1 cellular context compared by ENCODE assay signal in genomic region chr13:111115841-111116500, GRCh38.
TF ChIP-seq lines count a peak whose summit lies in the region.

No MANE protein-coding gene starts in this region.

TF ChIP-seq in GM12878, 131 proteins besides CTCF, POLR2A, EP300 and RAD21:
- no peak for TF ChIP-seq TCF12 (IDR thresholded peaks at IDR 0.05; ENCODE audit: low read depth, low read length)
- no peak for TF ChIP-seq FOS (IDR thresholded peaks at IDR 0.05; ENCODE audit: borderline replicate concordance, extremely low read depth, insufficient read length)
- TF ChIP-seq, protein P1, sequence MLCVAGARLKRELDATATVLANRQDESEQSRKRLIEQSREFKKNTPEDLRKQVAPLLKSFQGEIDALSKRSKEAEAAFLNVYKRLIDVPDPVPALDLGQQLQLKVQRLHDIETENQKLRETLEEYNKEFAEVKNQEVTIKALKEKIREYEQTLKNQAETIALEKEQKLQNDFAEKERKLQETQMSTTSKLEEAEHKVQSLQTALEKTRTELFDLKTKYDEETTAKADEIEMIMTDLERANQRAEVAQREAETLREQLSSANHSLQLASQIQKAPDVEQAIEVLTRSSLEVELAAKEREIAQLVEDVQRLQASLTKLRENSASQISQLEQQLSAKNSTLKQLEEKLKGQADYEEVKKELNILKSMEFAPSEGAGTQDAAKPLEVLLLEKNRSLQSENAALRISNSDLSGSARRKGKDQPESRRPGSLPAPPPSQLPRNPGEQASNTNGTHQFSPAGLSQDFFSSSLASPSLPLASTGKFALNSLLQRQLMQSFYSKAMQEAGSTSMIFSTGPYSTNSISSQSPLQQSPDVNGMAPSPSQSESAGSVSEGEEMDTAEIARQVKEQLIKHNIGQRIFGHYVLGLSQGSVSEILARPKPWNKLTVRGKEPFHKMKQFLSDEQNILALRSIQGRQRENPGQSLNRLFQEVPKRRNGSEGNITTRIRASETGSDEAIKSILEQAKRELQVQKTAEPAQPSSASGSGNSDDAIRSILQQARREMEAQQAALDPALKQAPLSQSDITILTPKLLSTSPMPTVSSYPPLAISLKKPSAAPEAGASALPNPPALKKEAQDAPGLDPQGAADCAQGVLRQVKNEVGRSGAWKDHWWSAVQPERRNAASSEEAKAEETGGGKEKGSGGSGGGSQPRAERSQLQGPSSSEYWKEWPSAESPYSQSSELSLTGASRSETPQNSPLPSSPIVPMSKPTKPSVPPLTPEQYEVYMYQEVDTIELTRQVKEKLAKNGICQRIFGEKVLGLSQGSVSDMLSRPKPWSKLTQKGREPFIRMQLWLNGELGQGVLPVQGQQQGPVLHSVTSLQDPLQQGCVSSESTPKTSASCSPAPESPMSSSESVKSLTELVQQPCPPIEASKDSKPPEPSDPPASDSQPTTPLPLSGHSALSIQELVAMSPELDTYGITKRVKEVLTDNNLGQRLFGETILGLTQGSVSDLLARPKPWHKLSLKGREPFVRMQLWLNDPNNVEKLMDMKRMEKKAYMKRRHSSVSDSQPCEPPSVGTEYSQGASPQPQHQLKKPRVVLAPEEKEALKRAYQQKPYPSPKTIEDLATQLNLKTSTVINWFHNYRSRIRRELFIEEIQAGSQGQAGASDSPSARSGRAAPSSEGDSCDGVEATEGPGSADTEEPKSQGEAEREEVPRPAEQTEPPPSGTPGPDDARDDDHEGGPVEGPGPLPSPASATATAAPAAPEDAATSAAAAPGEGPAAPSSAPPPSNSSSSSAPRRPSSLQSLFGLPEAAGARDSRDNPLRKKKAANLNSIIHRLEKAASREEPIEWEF (IDR thresholded peaks at IDR 0.05; ENCODE audit: insufficient replicate concordance, low read depth, low read length), result no peak
- TF ChIP-seq PAX5 (IDR thresholded peaks at IDR 0.05; ENCODE audit: borderline replicate concordance, low read depth, low read length), result no peak
- no peak for TF ChIP-seq SMARCA5 (IDR thresholded peaks at IDR 0.05)
- TF ChIP-seq, protein P2, sequence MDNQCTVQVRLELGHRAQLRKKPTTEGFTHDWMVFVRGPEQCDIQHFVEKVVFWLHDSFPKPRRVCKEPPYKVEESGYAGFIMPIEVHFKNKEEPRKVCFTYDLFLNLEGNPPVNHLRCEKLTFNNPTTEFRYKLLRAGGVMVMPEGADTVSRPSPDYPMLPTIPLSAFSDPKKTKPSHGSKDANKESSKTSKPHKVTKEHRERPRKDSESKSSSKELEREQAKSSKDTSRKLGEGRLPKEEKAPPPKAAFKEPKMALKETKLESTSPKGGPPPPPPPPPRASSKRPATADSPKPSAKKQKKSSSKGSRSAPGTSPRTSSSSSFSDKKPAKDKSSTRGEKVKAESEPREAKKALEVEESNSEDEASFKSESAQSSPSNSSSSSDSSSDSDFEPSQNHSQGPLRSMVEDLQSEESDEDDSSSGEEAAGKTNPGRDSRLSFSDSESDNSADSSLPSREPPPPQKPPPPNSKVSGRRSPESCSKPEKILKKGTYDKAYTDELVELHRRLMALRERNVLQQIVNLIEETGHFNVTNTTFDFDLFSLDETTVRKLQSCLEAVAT (IDR thresholded peaks at IDR 0.05), result no peak
- no peak for TF ChIP-seq POLR2AphosphoS5 (IDR thresholded peaks at IDR 0.05; ENCODE audit: low read length)
- TF ChIP-seq, protein P3, sequence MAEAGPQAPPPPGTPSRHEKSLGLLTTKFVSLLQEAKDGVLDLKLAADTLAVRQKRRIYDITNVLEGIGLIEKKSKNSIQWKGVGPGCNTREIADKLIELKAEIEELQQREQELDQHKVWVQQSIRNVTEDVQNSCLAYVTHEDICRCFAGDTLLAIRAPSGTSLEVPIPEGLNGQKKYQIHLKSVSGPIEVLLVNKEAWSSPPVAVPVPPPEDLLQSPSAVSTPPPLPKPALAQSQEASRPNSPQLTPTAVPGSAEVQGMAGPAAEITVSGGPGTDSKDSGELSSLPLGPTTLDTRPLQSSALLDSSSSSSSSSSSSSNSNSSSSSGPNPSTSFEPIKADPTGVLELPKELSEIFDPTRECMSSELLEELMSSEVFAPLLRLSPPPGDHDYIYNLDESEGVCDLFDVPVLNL (IDR thresholded peaks at IDR 0.05; ENCODE audit: low read depth, low read length), result no peak
- no peak for TF ChIP-seq CHD4 (IDR thresholded peaks at IDR 0.05)
- no peak for TF ChIP-seq SIN3A (IDR thresholded peaks at IDR 0.05; ENCODE audit: low read depth, low read length)
